ENCODE assay signal across 9 cellular contexts in genomic region chr1:19436716-19437476, GRCh38. TPM values are rescaled to one million over a fixed set of nuclear protein-coding genes. Genes with fewer than 3 reads are reported as not detected.
A peak's percentile ranks its signal among the peaks of the same experiment; 100 is the strongest.
DNase-seq lines count a peak whose midpoint lies in the region; ATAC-seq and TF ChIP-seq lines count a peak whose summit lies in the region.
"Had no signal": no experiment of that assay in that cellular context is flagged by ENCODE, and none has a peak within 500 bp of the region (broad histone marks: within the 10 kb centered on the region; RNA-seq: fewer than 3 reads in every experiment).

No MANE protein-coding gene starts in this region.

- 42% methylated on average over 8 of the region's 8 CpGs for WGBS in urinary bladder

- H3K9me3 Mint-ChIP-seq in activated naive CD4-positive, alpha-beta T cell treated with anti-CD3 and anti-CD28 coated beads, Interleukin-2, amount 10 ng/mL, durations not matched to agents 7 days and 5 days, result no peaks in the 10 kb centered on the region

- H3K27ac ChIP-seq in coronary artery (peak overlapping the region; percentile 86 to 90), urinary bladder (ENCODE audit: low read depth) (peak overlapping the region; percentile 75), WERI-Rb-1 (no peak overlapping the region)

- H3K4me3 Mint-ChIP-seq in activated naive CD4-positive, alpha-beta T cell treated with anti-CD3 and anti-CD28 coated beads, Interleukin-2, amount 10 ng/mL, durations not matched to agents 7 days and 5 days, result no peak overlapping the region

- H3K9me3 ChIP-seq in mucosa of descending colon, result no peaks in the 10 kb centered on the region
- H3K9me3 ChIP-seq in WERI-Rb-1 (ENCODE audit: severe bottlenecking), result no peaks in the 10 kb centered on the region

- peaks cover 60% of the 10 kb centered on the region for H3K4me1 ChIP-seq in mucosa of descending colon (ENCODE audit: low read depth)
- peaks cover 1% of the 10 kb centered on the region for H3K4me1 ChIP-seq in urinary bladder (ENCODE audit: insufficient read depth)

- H3K36me3 ChIP-seq in mucosa of descending colon (ENCODE audit: low read depth), result no peaks in the 10 kb centered on the region
- H3K36me3 ChIP-seq in urinary bladder (ENCODE audit: insufficient read depth), result no peaks in the 10 kb centered on the region
- H3K36me3 ChIP-seq in WERI-Rb-1, result no peaks in the 10 kb centered on the region

- ATAC-seq in mucosa of descending colon, result peak; percentile 85
- no peak for ATAC-seq in GM18870 (IDR thresholded peaks at IDR 0.05; ENCODE audit: unreplicated experiment)

- peak overlapping the region; percentile 53 for H3K27ac Mint-ChIP-seq in activated naive CD4-positive, alpha-beta T cell treated with anti-CD3 and anti-CD28 coated beads, Interleukin-2, amount 10 ng/mL, durations not matched to agents 7 days and 5 days

- no peaks in the 10 kb centered on the region for H3K27me3 ChIP-seq in WERI-Rb-1 (ENCODE audit: insufficient read depth, low read depth, severe bottlenecking)

- peak; percentile 25 for DNase-seq in activated naive CD4-positive, alpha-beta T cell treated with anti-CD3 and anti-CD28 coated beads, Interleukin-2, amount 10 ng/mL, durations not matched to agents 7 days and 5 days
- DNase-seq in activated naive CD4-positive, alpha-beta T cell treated with anti-CD3 and anti-CD28 coated beads, Interleukin-2, amount 50 U/mL, for 16 hours, result no peak
- DNase-seq in coronary artery (ENCODE audit: low spot score) (peak; percentile 88), mucosa of descending colon (peak; percentile 76 to 85 (median 78)), NCI-H1417 treated with DMSO at 0.1 percent for 48 hours (lab: John Stamatoyannopoulos, UW) (no peak), WERI-Rb-1 (no peak)
- DNase-seq: NCI-H1048 had no signal

- no peak for TF ChIP-seq CTCF in coronary artery (IDR thresholded peaks at IDR 0.05)
- no peak for TF ChIP-seq CTCF in mucosa of descending colon (IDR thresholded peaks at IDR 0.05)
- TF ChIP-seq CTCF in WERI-Rb-1 (IDR thresholded peaks at IDR 0.05; ENCODE audit: low read depth, low read length), result no peak

- CTCF ChIA-PET in activated naive CD4-positive, alpha-beta T cell treated with anti-CD3 and anti-CD28 coated beads, Interleukin-2, amount 10 ng/mL, durations not matched to agents 7 days and 5 days (lab: Charles Lee), result no interaction called here

- H3K27me3 Mint-ChIP-seq in activated naive CD4-positive, alpha-beta T cell treated with anti-CD3 and anti-CD28 coated beads, Interleukin-2, amount 10 ng/mL, durations not matched to agents 7 days and 5 days, result no peaks in the 10 kb centered on the region

- H3K4me1 Mint-ChIP-seq in activated naive CD4-positive, alpha-beta T cell treated with anti-CD3 and anti-CD28 coated beads, Interleukin-2, amount 10 ng/mL, durations not matched to agents 7 days and 5 days, result peaks cover 84% of the 10 kb centered on the region

- H3K4me3 ChIP-seq in coronary artery (peak overlapping the region; percentile 12), mucosa of descending colon (no peak overlapping the region), urinary bladder (ENCODE audit: low read depth, low read length) (no peak overlapping the region), WERI-Rb-1 (ENCODE audit: low read depth, low read length) (no peak overlapping the region)

- peaks cover 53% of the 10 kb centered on the region for H3K36me3 Mint-ChIP-seq in activated naive CD4-positive, alpha-beta T cell treated with anti-CD3 and anti-CD28 coated beads, Interleukin-2, amount 10 ng/mL, durations not matched to agents 7 days and 5 days

- intact Hi-C loops in mucosa of descending colon (cut with DNase I, micrococcal nuclease), result no loop called here

RNA-seq across cellular contexts. Expression of gene CAPZB, which starts 48.4 kb away (rescaled TPM):
- 100 to 1,000 TPM; 346 to 393 (median 381) TPM for total RNA-seq in mucosa of descending colon
- total RNA-seq in urinary bladder, result 77.1 TPM
- polyA plus RNA-seq in urinary bladder, result 372 TPM

Comparison
In these comparisons a context has a peak if more than half of its experiments do, and no peak if none do; other contexts are left out.
1. DNase-seq: peak in activated naive CD4-positive, alpha-beta T cell treated with anti-CD3 and anti-CD28 coated beads, Interleukin-2, amount 10 ng/mL, durations not matched to agents 7 days and 5 days (single experiment), coronary artery (single experiment) and mucosa of descending colon (3 of 3); none in activated naive CD4-positive, alpha-beta T cell treated with anti-CD3 and anti-CD28 coated beads, Interleukin-2, amount 50 U/mL, for 16 hours (single experiment), NCI-H1417 treated with DMSO at 0.1 percent for 48 hours (single experiment) and WERI-Rb-1 (single experiment).